Comparison of ENCODE assay signal across 8 cellular contexts in the genomic region with DNA sequence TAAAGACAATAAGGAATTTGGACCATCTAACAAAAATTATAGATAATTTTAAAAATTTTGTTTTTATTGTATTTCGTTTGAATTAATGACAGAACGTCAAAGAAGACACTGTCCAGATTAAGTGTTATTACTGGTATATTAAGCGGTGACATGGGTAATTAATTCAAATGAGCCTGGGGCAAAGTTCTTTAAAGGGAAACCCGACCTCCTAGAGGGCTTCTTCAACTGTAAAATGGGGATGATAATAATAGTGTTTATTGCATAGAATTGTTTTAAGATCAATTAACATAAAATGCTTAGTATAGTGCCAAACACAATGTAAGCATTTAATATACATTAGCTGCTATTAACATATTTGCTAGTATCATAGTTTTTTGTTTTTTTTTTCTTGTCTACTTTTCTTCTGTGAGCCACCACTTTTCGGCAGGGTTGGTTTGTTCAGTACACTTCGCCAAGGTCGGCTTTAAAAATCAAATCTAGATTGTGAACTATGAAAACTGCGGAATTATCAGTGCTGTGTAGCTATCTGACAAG.
DNase-seq lines count a peak whose midpoint lies in the region; ATAC-seq and TF ChIP-seq lines count a peak whose summit lies in the region.

No MANE protein-coding gene starts in this region.

- H3K4me1 ChIP-seq in muscle layer of duodenum (ENCODE audit: control insufficient read depth in 1 of 2, insufficient read depth in 2 of 2, low read length in 2 of 2): peaks cover 4 to 20% of the 10 kb centered on the region in 2 donors

- no peak for ATAC-seq in HG03095 (IDR thresholded peaks at IDR 0.05; ENCODE audit: unreplicated experiment)
- no peak for ATAC-seq in GM21717 (IDR thresholded peaks at IDR 0.05; ENCODE audit: unreplicated experiment)

- peaks cover 0 to 8% of the 10 kb centered on the region in 2 donors for H3K36me3 ChIP-seq in muscle layer of duodenum (ENCODE audit: control insufficient read depth in 1 of 2, insufficient read depth in 2 of 2, low read length in 2 of 2)

- peak overlapping the region; percentile 86 to 97 for H3K4me3 ChIP-seq in cardiac fibroblast (replicated peaks in 1 of 2; ENCODE audit: low read depth in 2 of 2, low read length in 2 of 2)
- H3K4me3 ChIP-seq in muscle layer of duodenum (ENCODE audit: low read depth in 1 of 2, low read length in 2 of 2): peak overlapping the region; percentile 78 to 82

- no peaks in the 10 kb centered on the region for H3K27me3 ChIP-seq in muscle layer of duodenum (ENCODE audit: low read depth, low read length)

- H3K9me3 ChIP-seq in muscle layer of duodenum (ENCODE audit: control insufficient read depth in 1 of 2, low read length in 2 of 2): no peaks in the 10 kb centered on the region

- H3K27ac ChIP-seq in muscle layer of duodenum (ENCODE audit: low read length): peak overlapping the region; percentile 97

- DNase-seq in NCI-H2227 (lab: John Stamatoyannopoulos, UW; ENCODE audit: unreplicated experiment): peak; percentile 6
- DNase-seq in NCI-H2227 treated with DMSO at 0.1 percent for 48 hours (lab: John Stamatoyannopoulos, UW): no peak
- DNase-seq in NCI-H2029 (lab: John Stamatoyannopoulos, UW): peak; percentile 37
- no peak for DNase-seq in cardiac fibroblast (ENCODE audit: low read depth in 2 of 2)
- DNase-seq in CD1c-positive myeloid dendritic cell (ENCODE audit: extremely low spot score): no peak

- no peak for TF ChIP-seq CTCF in cardiac fibroblast (IDR thresholded peaks at IDR 0.05; ENCODE audit: low read depth, low read length)

Comparison
In these comparisons a context has a peak if more than half of its experiments do, and no peak if none do; other contexts are left out.
1. DNase-seq: peak in NCI-H2227 (single experiment) and NCI-H2029 (single experiment); none in NCI-H2227 treated with DMSO at 0.1 percent for 48 hours (single experiment), cardiac fibroblast (0 of 2) and CD1c-positive myeloid dendritic cell (single experiment).